In the genomic region with DNA sequence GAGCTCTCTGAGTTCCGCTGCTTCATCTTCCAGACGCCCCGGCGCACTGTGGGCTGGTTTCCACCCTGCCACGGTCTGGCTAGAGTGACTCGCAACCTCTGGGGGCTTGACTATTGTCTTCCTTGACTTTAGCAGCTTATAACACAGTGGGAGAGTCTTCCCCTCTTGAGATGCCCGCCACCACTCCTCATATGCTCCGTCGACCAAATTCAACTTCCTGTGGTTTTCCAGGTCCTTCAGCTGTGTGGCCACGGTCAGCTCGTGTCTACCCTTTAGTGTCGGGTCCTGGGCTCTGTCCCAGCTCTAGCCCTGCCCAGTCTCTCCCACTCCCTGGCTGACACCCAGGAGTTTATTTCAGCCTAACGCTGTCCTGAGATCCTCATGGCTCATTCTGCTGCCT, we compare ENCODE assay signal across 9 cellular contexts. TPM values are rescaled to one million over a fixed set of nuclear protein-coding genes. Genes with fewer than 3 reads are reported as not detected.
DNase-seq lines count a peak whose midpoint lies in the region; ATAC-seq and TF ChIP-seq lines count a peak whose summit lies in the region.
"Had no signal": no experiment of that assay in that cellular context is flagged by ENCODE, and none has a peak within 500 bp of the region (broad histone marks: within the 10 kb centered on the region; RNA-seq: fewer than 3 reads in every experiment).

No MANE protein-coding gene starts in this region.

- H3K9ac ChIP-seq in muscle layer of colon (ENCODE audit: low read length) = peak overlapping the region; percentile 29

- H3K36me3 ChIP-seq in brain microvascular endothelial cell (replicated peaks) (no peaks in the 10 kb centered on the region), muscle layer of colon (ENCODE audit: insufficient read depth, low read length) (no peaks in the 10 kb centered on the region), aorta (ENCODE audit: control insufficient read depth in 1 of 2, insufficient read depth in 2 of 2, low read length in 1 of 2) (no peaks in the 10 kb centered on the region)

- DNase-seq in stimulated activated CD4-positive, alpha-beta T cell treated with anti-CD3 and anti-CD28 coated beads, Interleukin-15, amount 100 ng/mL, for 24 hours = peak; percentile 27
- DNase-seq in stimulated activated CD4-positive, alpha-beta T cell treated with anti-CD3 and anti-CD28 coated beads, Interleukin-2, amount 100 ng/mL, for 24 hours = no peak
- DNase-seq in brain microvascular endothelial cell (peak; percentile 11), aorta (peak in 1 of 2 donors; percentile 69), ACHN (no peak), NCI-H2196 (lab: John Stamatoyannopoulos, UW; ENCODE audit: unreplicated experiment) (no peak), GDM1 (lab: John Stamatoyannopoulos, UW) (no peak)
- DNase-seq: activated naive CD4-positive, alpha-beta T cell had no signal

- no peaks in the 10 kb centered on the region for H3K9me3 ChIP-seq in muscle layer of colon (ENCODE audit: low read length)
- no peaks in the 10 kb centered on the region for H3K9me3 ChIP-seq in aorta (ENCODE audit: control insufficient read depth, low read length)

- peak overlapping the region; percentile 3 for H3K4me3 ChIP-seq in brain microvascular endothelial cell (ENCODE audit: low read depth, low read length)
- peak overlapping the region in 1 of 2 donors; percentile 38 for H3K4me3 ChIP-seq in muscle layer of colon (ENCODE audit: low read depth in 1 of 2, low read length in 2 of 2)
- no peak overlapping the region for H3K4me3 ChIP-seq in aorta (ENCODE audit: low read length in 2 of 2)

- WGBS in aorta, 2 donors = 6% methylated on average over 13 of the region's 13 CpGs

- H3K27ac ChIP-seq in brain microvascular endothelial cell = no peak overlapping the region
- H3K27ac ChIP-seq in muscle layer of colon (ENCODE audit: low read depth, low read length) = peak overlapping the region; percentile 61
- no peak overlapping the region for H3K27ac ChIP-seq in aorta (ENCODE audit: low read depth in 1 of 2, low read length in 2 of 2)

- H3K4me1 ChIP-seq in muscle layer of colon (ENCODE audit: insufficient read depth, low read length) (peaks cover 42% of the 10 kb centered on the region), aorta (ENCODE audit: control insufficient read depth in 1 of 2, insufficient read depth in 2 of 2, low read length in 2 of 2) (no peaks in the 10 kb centered on the region)

- intact Hi-C loops in aorta (cut with DNase I) = no loop called here

- no peaks in the 10 kb centered on the region for H3K27me3 ChIP-seq in brain microvascular endothelial cell (replicated peaks)
- H3K27me3 ChIP-seq in muscle layer of colon (ENCODE audit: control insufficient read depth in 1 of 2, insufficient read depth in 2 of 2, low read length in 2 of 2) = no peaks in the 10 kb centered on the region
- H3K27me3 ChIP-seq in aorta (ENCODE audit: control insufficient read depth in 1 of 2, insufficient read depth in 2 of 2, low read length in 1 of 2) = no peaks in the 10 kb centered on the region

- no peak for TF ChIP-seq CTCF in brain microvascular endothelial cell (IDR thresholded peaks at IDR 0.05; ENCODE audit: low read depth, low read length, missing control alignments)

- in situ Hi-C loops in brain microvascular endothelial cell (cut with HindIII; ENCODE audit: low pct_ligation_motif_present, low sequenced_read_pairs) (no loop called here), ACHN (cut with HindIII; ENCODE audit: low pct_ligation_motif_present, low pct_unique_long_range_greater_than_20kb, low sequenced_read_pairs) (no loop called here)

- peak; percentile 60 for ATAC-seq in aorta (ENCODE audit: low FRiP score)

RNA-seq across cellular contexts. Expression of gene NCS1, which starts 28.2 kb away (rescaled TPM):
- 100 to 1,000 TPM in 1 of 2 donors, 10 to 100 TPM in 1; 72.1 to 171 TPM for total RNA-seq in aorta
- polyA plus RNA-seq in aorta = 10 to 100 TPM; 21.3 to 22.8 TPM

Comparison
In these comparisons a context has a peak if more than half of its experiments do, and no peak if none do; other contexts are left out.
1. DNase-seq: peak in stimulated activated CD4-positive, alpha-beta T cell treated with anti-CD3 and anti-CD28 coated beads, Interleukin-15, amount 100 ng/mL, for 24 hours (single experiment) and brain microvascular endothelial cell (single experiment); none in stimulated activated CD4-positive, alpha-beta T cell treated with anti-CD3 and anti-CD28 coated beads, Interleukin-2, amount 100 ng/mL, for 24 hours (0 of 2), ACHN (single experiment), NCI-H2196 (single experiment) and GDM1 (single experiment).